15 cellular contexts compared by ENCODE assay signal in the genomic region with DNA sequence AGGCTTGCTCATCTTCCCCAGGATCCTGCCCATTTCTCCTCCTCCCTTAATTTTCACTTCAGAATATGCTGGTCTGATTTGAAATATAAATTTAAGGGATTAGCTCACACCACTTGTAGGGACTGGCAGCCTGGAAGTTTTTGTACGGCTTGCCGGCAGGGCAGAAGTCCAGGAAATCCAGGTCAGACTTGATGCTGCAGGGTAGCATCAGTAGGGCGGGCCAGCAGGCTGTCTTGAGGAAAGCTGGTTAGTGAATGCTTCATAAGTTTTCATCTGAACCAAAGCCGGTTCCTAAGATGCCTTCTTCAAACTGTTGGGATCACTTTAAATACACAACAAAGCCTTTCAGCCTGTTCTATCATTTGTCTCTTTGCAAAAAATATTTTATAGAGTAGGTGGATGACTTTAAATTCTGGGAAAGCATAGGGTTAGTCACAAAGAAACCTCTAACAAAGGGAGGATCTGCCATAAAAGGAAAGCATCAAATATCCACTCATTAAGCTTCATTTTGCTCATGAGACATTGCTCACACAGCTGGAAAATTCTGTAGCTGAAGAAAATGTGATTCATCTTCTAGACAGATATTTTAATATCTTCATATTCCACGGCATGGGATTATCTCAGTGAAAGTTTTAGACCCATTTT.
DNase-seq lines count a peak whose midpoint lies in the region; ATAC-seq and TF ChIP-seq lines count a peak whose summit lies in the region.
"Had no signal": no experiment of that assay in that cellular context is flagged by ENCODE, and none has a peak within 500 bp of the region (broad histone marks: within the 10 kb centered on the region; RNA-seq: fewer than 3 reads in every experiment).

No MANE protein-coding gene starts in this region.

- H3K4me1 Mint-ChIP-seq in activated naive CD8-positive, alpha-beta T cell (ENCODE audit: low read depth): peaks cover 71% of the 10 kb centered on the region

- H3K4me3 Mint-ChIP-seq in activated naive CD8-positive, alpha-beta T cell: peak overlapping the region; percentile 91
- H3K4me3 Mint-ChIP-seq: dendritic cell treated with granulocyte-macrophage colony-stimulating factor and Interleukin-4, amounts not matched to agents 40 ng/mL and 50 ng/mL, for 4 days had no signal

- H3K36me3 ChIP-seq in heart right ventricle: peaks cover 0 to 32% (median 0%) of the 10 kb centered on the region in 9 donors
- peaks cover 6% of the 10 kb centered on the region for H3K36me3 ChIP-seq in suprapubic skin

- intact Hi-C loops in heart right ventricle (cut with DNase I): no loop called here

- TF ChIP-seq EP300 in suprapubic skin (IDR thresholded peaks at IDR 0.05): no peak

- H3K4me3 ChIP-seq in heart right ventricle (no peak overlapping the region), coronary artery (no peak overlapping the region), suprapubic skin (no peak overlapping the region)
- H3K4me3 ChIP-seq: lung, stomach had no signal

- peaks cover 14% of the 10 kb centered on the region for H3K36me3 Mint-ChIP-seq in activated naive CD8-positive, alpha-beta T cell

- peak in 5 of 8 donors; percentile 52 to 86 (median 79) for ATAC-seq in heart right ventricle
- ATAC-seq in HG03139 (IDR thresholded peaks at IDR 0.05; ENCODE audit: unreplicated experiment): no peak

- H3K27me3 ChIP-seq in heart right ventricle (no peaks in the 10 kb centered on the region), suprapubic skin (no peaks in the 10 kb centered on the region)
- H3K27me3 ChIP-seq: stomach had no signal

- TF ChIP-seq CTCF in heart right ventricle (IDR thresholded peaks at IDR 0.05) (no peak), coronary artery (IDR thresholded peaks at IDR 0.05) (no peak), suprapubic skin (IDR thresholded peaks at IDR 0.05) (no peak)

- peak overlapping the region; percentile 96 for H3K27ac Mint-ChIP-seq in activated naive CD8-positive, alpha-beta T cell
- H3K27ac Mint-ChIP-seq: dendritic cell treated with granulocyte-macrophage colony-stimulating factor and Interleukin-4, amounts not matched to agents 40 ng/mL and 50 ng/mL, for 4 days had no signal

- 67 to 75% methylated on average over 5 of the region's 5 CpGs for WGBS in heart right ventricle, 2 donors
- 47% methylated on average over 5 of the region's 5 CpGs for WGBS in suprapubic skin

- no peaks in the 10 kb centered on the region for H3K9me3 Mint-ChIP-seq in activated naive CD8-positive, alpha-beta T cell (ENCODE audit: low read depth)
- H3K9me3 Mint-ChIP-seq: dendritic cell treated with granulocyte-macrophage colony-stimulating factor and Interleukin-4, amounts not matched to agents 40 ng/mL and 50 ng/mL, for 4 days had no signal

- no peaks in the 10 kb centered on the region for H3K9me3 ChIP-seq in heart right ventricle
- H3K9me3 ChIP-seq in suprapubic skin: no peaks in the 10 kb centered on the region
- H3K9me3 ChIP-seq: stomach had no signal

- H3K4me1 ChIP-seq in heart right ventricle (peaks cover 0 to 9% (median 0%) of the 10 kb centered on the region in 9 donors), suprapubic skin (peaks cover 7% of the 10 kb centered on the region)

- DNase-seq in AG20443 (ENCODE audit: low spot score) (peak; percentile 42), GM04503 (ENCODE audit: low read depth) (peak; percentile 11), heart right ventricle (peak; percentile 14 to 17), coronary artery (ENCODE audit: low spot score) (no peak), HUDEP-2 (lab: John Stamatoyannopoulos, UW; ENCODE audit: unreplicated experiment in 76 of 76) (no peak), suprapubic skin (ENCODE audit: low spot score in 2 of 2) (no peak)
- DNase-seq: KG1; NCI-H2029; stimulated activated CD4-positive, alpha-beta T cell treated with anti-CD3 and anti-CD28 coated beads, Interleukin-1b, Interleukin-23, amount 100 ng/mL, for 48 hours; stomach; T1000 had no signal

- no peaks in the 10 kb centered on the region for H3K27me3 Mint-ChIP-seq in activated naive CD8-positive, alpha-beta T cell
- H3K27me3 Mint-ChIP-seq: dendritic cell treated with granulocyte-macrophage colony-stimulating factor and Interleukin-4, amounts not matched to agents 40 ng/mL and 50 ng/mL, for 4 days had no signal

- H3K27ac ChIP-seq in heart right ventricle: peak overlapping the region in 1 of 10 donors; percentile 28
- no peak overlapping the region for H3K27ac ChIP-seq in coronary artery
- no peak overlapping the region for H3K27ac ChIP-seq in suprapubic skin
- H3K27ac ChIP-seq: stomach had no signal

- no peak for TF ChIP-seq POLR2A in suprapubic skin (IDR thresholded peaks at IDR 0.05)

Comparison
In these comparisons a context has a peak if more than half of its experiments do, and no peak if none do; other contexts are left out.
1. DNase-seq: peak in AG20443 (single experiment), GM04503 (single experiment) and heart right ventricle (2 of 2); none in coronary artery (single experiment), HUDEP-2 (0 of 76) and suprapubic skin (0 of 2).